Comparison of ENCODE assay signal across 10 cellular contexts in the genomic region with DNA sequence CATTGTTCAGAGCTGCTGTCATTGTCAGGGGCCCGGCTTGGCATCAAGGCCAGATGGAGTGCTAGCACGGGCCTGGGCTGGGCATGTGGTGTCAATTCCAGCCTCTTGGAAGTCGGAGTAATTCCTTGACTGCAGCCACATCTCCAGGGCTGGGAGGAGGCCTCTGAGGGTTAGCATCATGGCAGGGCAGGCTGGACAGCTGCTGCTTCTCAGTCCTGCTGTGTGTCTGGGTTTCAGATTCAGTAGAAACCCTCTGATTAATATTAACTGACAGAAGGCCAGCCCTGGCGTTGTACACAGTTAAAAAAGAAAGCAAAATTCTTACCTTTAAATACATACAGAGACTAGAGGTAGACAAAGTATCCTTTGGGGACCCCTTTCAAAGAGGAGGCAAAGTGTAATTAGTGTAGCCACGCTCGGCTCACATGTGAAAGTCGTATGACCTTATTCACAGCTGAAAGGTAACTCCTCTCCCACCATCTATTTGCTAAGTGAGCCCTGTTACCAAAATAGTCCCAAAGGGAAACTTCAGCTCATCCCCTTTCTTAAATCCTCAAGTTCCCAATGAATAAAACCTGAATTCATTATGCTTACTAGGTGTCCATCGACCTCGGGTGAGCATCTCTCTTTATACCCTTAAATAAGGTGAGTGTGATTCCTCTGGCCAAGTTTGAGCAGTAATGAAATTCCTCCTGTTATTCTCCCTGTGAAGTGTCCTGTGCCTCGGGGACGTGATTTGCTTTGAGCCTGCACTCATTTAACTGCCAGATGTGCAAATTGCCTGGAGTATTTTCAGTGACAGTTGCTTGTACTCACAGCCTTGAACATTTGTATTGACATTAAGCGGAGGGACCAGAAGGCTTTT.
DNase-seq lines count a peak whose midpoint lies in the region; ATAC-seq and TF ChIP-seq lines count a peak whose summit lies in the region.
"Had no signal": no experiment of that assay in that cellular context is flagged by ENCODE, and none has a peak within 500 bp of the region (broad histone marks: within the 10 kb centered on the region; RNA-seq: fewer than 3 reads in every experiment).

No MANE protein-coding gene starts in this region.

- no peak overlapping the region for H2AFZ ChIP-seq in smooth muscle cell (ENCODE audit: low read depth)
- H2AFZ ChIP-seq in PC-9: no peak overlapping the region

- no peaks in the 10 kb centered on the region for H3K36me3 ChIP-seq in smooth muscle cell (ENCODE audit: low read depth)
- H3K36me3 ChIP-seq in PC-9 (ENCODE audit: low read depth): no peaks in the 10 kb centered on the region

- CTCF ChIA-PET in PC-9 (lab: Charles Lee): no interaction called here

- peaks cover 0 to 4% (median 0%) of the 10 kb centered on the region in 5 experiments for H3K9me3 Mint-ChIP-seq in brain

- intact Hi-C loops in sciatic nerve (cut with DNase I) (no loop called here), PC-9 (cut with micrococcal nuclease; ENCODE audit: unreplicated experiment) (no loop called here)

- POLR2A ChIA-PET in PC-9 (lab: Charles Lee; ENCODE audit: unreplicated experiment): no interaction called here

- TF ChIP-seq CTCF in brain (conservative IDR thresholded peaks at IDR 0.05) (no peak), smooth muscle cell (IDR thresholded peaks at IDR 0.05; ENCODE audit: borderline replicate concordance, insufficient read depth, poor library complexity, severe bottlenecking) (no peak), PC-9 (conservative IDR thresholded peaks at IDR 0.05) (no peak)

- H3K4me1 Mint-ChIP-seq in brain: peaks cover 29% of the 10 kb centered on the region

- H3K9me3 ChIP-seq in smooth muscle cell (replicated peaks; ENCODE audit: low read depth) (no peaks in the 10 kb centered on the region), PC-9 (ENCODE audit: insufficient read depth, low read depth) (no peaks in the 10 kb centered on the region)

- no TSS peak for BruUV-seq in PC-9 (replicated peaks; lab: Mats Ljungman, UMichigan)

- no peaks in the 10 kb centered on the region for H3K9me2 ChIP-seq in PC-9 (ENCODE audit: insufficient read depth)

- H3F3A ChIP-seq in smooth muscle cell (ENCODE audit: low read depth) (no peaks in the 10 kb centered on the region), PC-9 (ENCODE audit: insufficient read depth, low read depth) (no peaks in the 10 kb centered on the region)

- no peaks in the 10 kb centered on the region for H3K79me2 ChIP-seq in smooth muscle cell (ENCODE audit: low read depth)
- H3K79me2 ChIP-seq in PC-9 (ENCODE audit: low read depth): no peaks in the 10 kb centered on the region

- H3K27ac Mint-ChIP-seq in brain: peak overlapping the region in 3 of 5 experiments; percentile 45 to 87 (median 71)

- H3K27me3 ChIP-seq in smooth muscle cell (ENCODE audit: low read depth) (no peaks in the 10 kb centered on the region), PC-9 (ENCODE audit: insufficient read depth, low read depth) (no peaks in the 10 kb centered on the region)

- H3K27me3 Mint-ChIP-seq in brain: peaks cover 28% of the 10 kb centered on the region

- H3K4me1 ChIP-seq in smooth muscle cell (ENCODE audit: low read depth): no peaks in the 10 kb centered on the region
- H3K4me1 ChIP-seq in PC-9 (replicated peaks; ENCODE audit: insufficient read depth): no peaks in the 10 kb centered on the region

- H3K9ac ChIP-seq in smooth muscle cell (ENCODE audit: low read depth): no peak overlapping the region

- ATAC-seq in GM18498 (IDR thresholded peaks at IDR 0.05; ENCODE audit: unreplicated experiment) (peak; percentile 82), GM19468 (IDR thresholded peaks at IDR 0.05; ENCODE audit: extremely low read depth, unreplicated experiment) (peak; percentile 93), HG03095 (IDR thresholded peaks at IDR 0.05; ENCODE audit: unreplicated experiment) (peak; percentile 74), sciatic nerve (no peak)

- DNase-seq in SKM-1 treated with dmso at 0.1 percent for 144 hours (lab: John Stamatoyannopoulos, UW; ENCODE audit: unreplicated experiment) (no peak), smooth muscle cell (lab: John Stamatoyannopoulos, UW; ENCODE audit: unreplicated experiment) (no peak), sciatic nerve (ENCODE audit: low spot score) (no peak), PC-9 (no peak)
- DNase-seq: activated T-cell treated with anti-CD3 and anti-CD28 coated beads, Interleukin-2, amount 50 U/mL, for 48 hours; substantia nigra had no signal

- no peak overlapping the region for H3K4me3 ChIP-seq in smooth muscle cell
- no peak overlapping the region for H3K4me3 ChIP-seq in PC-9

- H3K4me3 Mint-ChIP-seq in brain: no peak overlapping the region

- H3K27ac ChIP-seq in smooth muscle cell (ENCODE audit: low read depth) (no peak overlapping the region), PC-9 (no peak overlapping the region)

- H4K20me1 ChIP-seq in smooth muscle cell (ENCODE audit: low read depth): no peaks in the 10 kb centered on the region
- no peaks in the 10 kb centered on the region for H4K20me1 ChIP-seq in PC-9 (ENCODE audit: insufficient read depth)

- WGBS in smooth muscle cell (ENCODE audit: low lambda C conversion rate): 78% methylated on average over 12 of the region's 12 CpGs

- H3K4me2 ChIP-seq in smooth muscle cell (no peak overlapping the region), PC-9 (no peak overlapping the region)

- no peaks in the 10 kb centered on the region for H3K36me3 Mint-ChIP-seq in brain
